19 cellular contexts compared by ENCODE assay signal in genomic region chr12:51549637-51550036, GRCh38. TPM values are rescaled to one million over a fixed set of nuclear protein-coding genes. Genes with fewer than 3 reads are reported as not detected.
DNase-seq lines count a peak whose midpoint lies in the region; ATAC-seq and TF ChIP-seq lines count a peak whose summit lies in the region.
"Had no signal": no experiment of that assay in that cellular context is flagged by ENCODE, and none has a peak within 500 bp of the region (broad histone marks: within the 10 kb centered on the region; RNA-seq: fewer than 3 reads in every experiment).

No MANE protein-coding gene starts in this region.

- peaks cover 13% of the 10 kb centered on the region for H3K27me3 ChIP-seq in upper lobe of right lung
- H3K27me3 ChIP-seq: right atrium auricular region had no signal

- H3K27ac ChIP-seq in upper lobe of right lung = no peak overlapping the region
- H3K27ac ChIP-seq: PC-9, right atrium auricular region had no signal

- no peak for TF ChIP-seq CTCF in upper lobe of right lung (IDR thresholded peaks at IDR 0.05)

- ATAC-seq in GM18498 (IDR thresholded peaks at IDR 0.05; ENCODE audit: unreplicated experiment) (no peak), upper lobe of right lung (no peak)
- ATAC-seq: activated CD8-positive, alpha-beta memory T cell treated with anti-CD3 and anti-CD28 coated beads, Interleukin-2, amount 10 ng/mL, durations not matched to agents 7 days and 5 days; stimulated activated naive CD8-positive, alpha-beta T cell treated with anti-CD3 and anti-CD28 coated beads, Interleukin-15, Interleukin-2, amounts not matched to agents 100 U/mL and 50 U/mL, for 24 hours had no signal

- H3K4me3 ChIP-seq in upper lobe of right lung = no peak overlapping the region
- H3K4me3 ChIP-seq: PC-9, right atrium auricular region had no signal

- H3K4me1 ChIP-seq in upper lobe of right lung = no peaks in the 10 kb centered on the region
- H3K4me1 ChIP-seq: right atrium auricular region had no signal

- intact Hi-C loops in upper lobe of right lung (cut with DNase I) = no loop called here

- no peaks in the 10 kb centered on the region for H3K9me3 ChIP-seq in upper lobe of right lung
- H3K9me3 ChIP-seq: right atrium auricular region, SK-N-SH had no signal

- DNase-seq in NCI-H1417 (lab: John Stamatoyannopoulos, UW) (peak in 2 of 3 experiments; percentile 62 to 86), NCI-H1417 treated with DMSO at 0.1 percent for 48 hours (lab: John Stamatoyannopoulos, UW) (no peak), NCI-H2081 treated with DMSO at 0.1 percent for 48 hours (lab: John Stamatoyannopoulos, UW) (peak; percentile 37), SHP77 treated with DMSO at 0.1 percent for 48 hours (lab: John Stamatoyannopoulos, UW) (peak; percentile 95), myocyte (ENCODE audit: low read depth) (peak; percentile 52), upper lobe of right lung (no peak), UCSD-AML1 (lab: John Stamatoyannopoulos, UW; ENCODE audit: unreplicated experiment) (no peak)
- DNase-seq: activated CD8-positive, alpha-beta memory T cell treated with anti-CD3 and anti-CD28 coated beads, Interleukin-2, amount 10 ng/mL, durations not matched to agents 7 days and 5 days; activated effector memory CD4-positive, alpha-beta T cell treated with Interleukin-2 at 50 U/mL for 16 hours; amniotic stem cell; EL; HFFc6; NCI-H446; PC-9; SK-N-SH; stimulated activated naive CD8-positive, alpha-beta T cell treated with anti-CD3 and anti-CD28 coated beads, Interleukin-15, Interleukin-2, amounts not matched to agents 100 U/mL and 50 U/mL, for 24 hours; T1000 had no signal

- H3K36me3 ChIP-seq in upper lobe of right lung = no peaks in the 10 kb centered on the region
- H3K36me3 ChIP-seq: right atrium auricular region had no signal

RNA-seq across cellular contexts. Expression of gene SCN8A, which starts 41.4 kb away (rescaled TPM):
- total RNA-seq in myocyte = 7.4 and 13.7 TPM in 2 replicates
- polyA plus RNA-seq in myocyte (2012) = 7.3 TPM
- total RNA-seq in upper lobe of right lung = 1.1 TPM

Comparison
In these comparisons a context has a peak if more than half of its experiments do, and no peak if none do; other contexts are left out.
1. DNase-seq: peak in NCI-H1417 (2 of 3), NCI-H2081 treated with DMSO at 0.1 percent for 48 hours (single experiment), SHP77 treated with DMSO at 0.1 percent for 48 hours (single experiment) and myocyte (single experiment); none in NCI-H1417 treated with DMSO at 0.1 percent for 48 hours (single experiment), upper lobe of right lung (single experiment) and UCSD-AML1 (single experiment).